Comparison of ENCODE assay signal across 20 cellular contexts in genomic region chr11:79374707-79375106, GRCh38.
DNase-seq lines count a peak whose midpoint lies in the region; ATAC-seq and TF ChIP-seq lines count a peak whose summit lies in the region.
"Had no signal": no experiment of that assay in that cellular context is flagged by ENCODE, and none has a peak within 500 bp of the region (broad histone marks: within the 10 kb centered on the region; RNA-seq: fewer than 3 reads in every experiment).

No MANE protein-coding gene starts in this region.

- H3K9me3 ChIP-seq in iPS-18a (ENCODE audit: control insufficient read depth, low read depth, low read length), result no peaks in the 10 kb centered on the region

- peaks cover 4% of the 10 kb centered on the region for H3K4me1 Mint-ChIP-seq in chondrocyte (ENCODE audit: low read depth)
- no peaks in the 10 kb centered on the region for H3K4me1 Mint-ChIP-seq in activated CD8-positive, alpha-beta T cell treated with anti-CD3 and anti-CD28 coated beads, Interleukin-2, amount 10 ng/mL, durations not matched to agents 7 days and 5 days (ENCODE audit: low read depth)
- no peaks in the 10 kb centered on the region for H3K4me1 Mint-ChIP-seq in activated T-helper 2 cell treated with anti-CD3 and anti-CD28 coated beads, Interferon-gamma antibody, Interleukin-2, Interleukin-4, amounts not matched to agents 10 μg/mL and 5 μg/mL and 100 μg/mL, durations not matched to agents 14 hours and 24 hours and 36 hours (ENCODE audit: low read depth)
- H3K4me1 Mint-ChIP-seq: IgD-negative memory B cell had no signal

- ATAC-seq in HG02852 (IDR thresholded peaks at IDR 0.05; ENCODE audit: unreplicated experiment), result no peak
- no peak for ATAC-seq in activated CD8-positive, alpha-beta T cell treated with anti-CD3 and anti-CD28 coated beads, Interleukin-2, amount 10 ng/mL, durations not matched to agents 7 days and 5 days
- ATAC-seq: HCT116 had no signal

- H3K4me3 ChIP-seq in iPS-18a (ENCODE audit: low read length), result no peak overlapping the region

- H3K27me3 Mint-ChIP-seq in chondrocyte (ENCODE audit: low read depth), result peaks cover 2% of the 10 kb centered on the region
- H3K27me3 Mint-ChIP-seq in activated CD8-positive, alpha-beta T cell treated with anti-CD3 and anti-CD28 coated beads, Interleukin-2, amount 10 ng/mL, durations not matched to agents 7 days and 5 days (ENCODE audit: low read depth), result no peaks in the 10 kb centered on the region
- peaks cover 3% of the 10 kb centered on the region for H3K27me3 Mint-ChIP-seq in activated T-helper 2 cell treated with anti-CD3 and anti-CD28 coated beads, Interferon-gamma antibody, Interleukin-2, Interleukin-4, amounts not matched to agents 10 μg/mL and 5 μg/mL and 100 μg/mL, durations not matched to agents 14 hours and 24 hours and 36 hours (ENCODE audit: low read depth)

- no peaks in the 10 kb centered on the region for H3K27me3 ChIP-seq in iPS-18a (ENCODE audit: control insufficient read depth, insufficient read depth, low read length)

- no peak overlapping the region for H3K27ac ChIP-seq in iPS-18a (ENCODE audit: low read length)
- H3K27ac ChIP-seq: 22Rv1, C4-2B had no signal

- POLR2A ChIA-PET in activated CD8-positive, alpha-beta T cell treated with anti-CD3 and anti-CD28 coated beads, Interleukin-2, amount 10 ng/mL, durations not matched to agents 7 days and 5 days (lab: Charles Lee), result no interaction called here

- H3K36me3 Mint-ChIP-seq in chondrocyte (ENCODE audit: low read depth), result peaks cover 2% of the 10 kb centered on the region
- H3K36me3 Mint-ChIP-seq in activated CD8-positive, alpha-beta T cell treated with anti-CD3 and anti-CD28 coated beads, Interleukin-2, amount 10 ng/mL, durations not matched to agents 7 days and 5 days (ENCODE audit: low read depth), result no peaks in the 10 kb centered on the region
- no peaks in the 10 kb centered on the region for H3K36me3 Mint-ChIP-seq in activated T-helper 2 cell treated with anti-CD3 and anti-CD28 coated beads, Interferon-gamma antibody, Interleukin-2, Interleukin-4, amounts not matched to agents 10 μg/mL and 5 μg/mL and 100 μg/mL, durations not matched to agents 14 hours and 24 hours and 36 hours (ENCODE audit: low read depth)
- H3K36me3 Mint-ChIP-seq: IgD-negative memory B cell had no signal

- no peaks in the 10 kb centered on the region for H3K36me3 ChIP-seq in iPS-18a (ENCODE audit: control insufficient read depth, low read depth, low read length)

- DNase-seq in Ammon's horn (ENCODE audit: low spot score) (peak; percentile 59), RPMI7951 (ENCODE audit: low read depth) (peak; percentile 51), pons (ENCODE audit: low spot score) (peak; percentile 31), chondrocyte (ENCODE audit: low spot score) (no peak)
- DNase-seq in activated CD8-positive, alpha-beta T cell treated with anti-CD3 and anti-CD28 coated beads, Interleukin-2, amount 10 ng/mL, durations not matched to agents 7 days and 5 days, result no peak
- DNase-seq in activated T-helper 2 cell treated with anti-CD3 and anti-CD28 coated beads, Interferon-gamma antibody, Interleukin-2, Interleukin-4, amounts not matched to agents 10 μg/mL and 5 μg/mL and 100 μg/mL, durations not matched to agents 14 hours and 24 hours and 36 hours (ENCODE audit: low spot score), result no peak
- DNase-seq: DMS53; NCI-H1105; NCI-H146; NCI-H2029; NCI-H226; NCI-H510A treated with DMSO at 0.1 percent for 48 hours; NCI-H748 treated with DMSO at 0.1 percent for 48 hours; NK-92 treated with Interleukin-12 subunit alpha and Interleukin-12 subunit beta, amount 100 ng/mL, for 24 hours had no signal

- intact Hi-C loops in activated T-helper 2 cell treated with anti-CD3 and anti-CD28 coated beads, Interferon-gamma antibody, Interleukin-2, Interleukin-4, amounts not matched to agents 10 μg/mL and 5 μg/mL and 100 μg/mL, durations not matched to agents 14 hours and 24 hours and 36 hours (cut with micrococcal nuclease), result no loop called here

- H3K4me3 Mint-ChIP-seq in chondrocyte (ENCODE audit: unreplicated experiment), result no peak overlapping the region
- H3K4me3 Mint-ChIP-seq in activated CD8-positive, alpha-beta T cell treated with anti-CD3 and anti-CD28 coated beads, Interleukin-2, amount 10 ng/mL, durations not matched to agents 7 days and 5 days, result no peak overlapping the region
- no peak overlapping the region for H3K4me3 Mint-ChIP-seq in activated T-helper 2 cell treated with anti-CD3 and anti-CD28 coated beads, Interferon-gamma antibody, Interleukin-2, Interleukin-4, amounts not matched to agents 10 μg/mL and 5 μg/mL and 100 μg/mL, durations not matched to agents 14 hours and 24 hours and 36 hours (ENCODE audit: low read depth)
- H3K4me3 Mint-ChIP-seq: IgD-negative memory B cell had no signal

- H3K27ac Mint-ChIP-seq in chondrocyte (ENCODE audit: unreplicated experiment), result no peak overlapping the region
- H3K27ac Mint-ChIP-seq in activated CD8-positive, alpha-beta T cell treated with anti-CD3 and anti-CD28 coated beads, Interleukin-2, amount 10 ng/mL, durations not matched to agents 7 days and 5 days, result no peak overlapping the region
- no peak overlapping the region for H3K27ac Mint-ChIP-seq in activated T-helper 2 cell treated with anti-CD3 and anti-CD28 coated beads, Interferon-gamma antibody, Interleukin-2, Interleukin-4, amounts not matched to agents 10 μg/mL and 5 μg/mL and 100 μg/mL, durations not matched to agents 14 hours and 24 hours and 36 hours
- H3K27ac Mint-ChIP-seq: IgD-negative memory B cell had no signal

- H3K9me3 Mint-ChIP-seq in chondrocyte (ENCODE audit: low read depth), result peaks cover 4% of the 10 kb centered on the region
- H3K9me3 Mint-ChIP-seq in activated CD8-positive, alpha-beta T cell treated with anti-CD3 and anti-CD28 coated beads, Interleukin-2, amount 10 ng/mL, durations not matched to agents 7 days and 5 days (ENCODE audit: insufficient read depth), result no peaks in the 10 kb centered on the region
- H3K9me3 Mint-ChIP-seq in activated T-helper 2 cell treated with anti-CD3 and anti-CD28 coated beads, Interferon-gamma antibody, Interleukin-2, Interleukin-4, amounts not matched to agents 10 μg/mL and 5 μg/mL and 100 μg/mL, durations not matched to agents 14 hours and 24 hours and 36 hours, result no peaks in the 10 kb centered on the region

- CTCF ChIA-PET in activated CD8-positive, alpha-beta T cell treated with anti-CD3 and anti-CD28 coated beads, Interleukin-2, amount 10 ng/mL, durations not matched to agents 7 days and 5 days (lab: Charles Lee), result no interaction called here

- peaks cover 44% of the 10 kb centered on the region for H3K4me1 ChIP-seq in iPS-18a (ENCODE audit: control insufficient read depth, low read depth, low read length)

- H3K9ac ChIP-seq in iPS-18a (ENCODE audit: low read length), result peak overlapping the region; percentile 16

- TF ChIP-seq CTCF in chondrocyte (IDR thresholded peaks at IDR 0.05), result no peak

Comparison
In these comparisons a context has a peak if more than half of its experiments do, and no peak if none do; other contexts are left out.
1. DNase-seq: peak in Ammon's horn (single experiment), RPMI7951 (single experiment) and pons (single experiment); none in chondrocyte (single experiment), activated CD8-positive, alpha-beta T cell treated with anti-CD3 and anti-CD28 coated beads, Interleukin-2, amount 10 ng/mL, durations not matched to agents 7 days and 5 days (single experiment) and activated T-helper 2 cell treated with anti-CD3 and anti-CD28 coated beads, Interferon-gamma antibody, Interleukin-2, Interleukin-4, amounts not matched to agents 10 μg/mL and 5 μg/mL and 100 μg/mL, durations not matched to agents 14 hours and 24 hours and 36 hours (single experiment).